ENCODE assay signal across 8 cellular contexts in genomic region chr7:118184392-118184899, GRCh38. TPM values are rescaled to one million over a fixed set of nuclear protein-coding genes. Genes with fewer than 3 reads are reported as not detected.
DNase-seq lines count a peak whose midpoint lies in the region; ATAC-seq and TF ChIP-seq lines count a peak whose summit lies in the region.

No MANE protein-coding gene starts in this region.

- no peaks in the 10 kb centered on the region for H3K9me3 Mint-ChIP-seq in activated T-cell treated with anti-CD3 and anti-CD28 coated beads, Interleukin-2, amount 50 U/mL, for 72 hours

- peaks cover 12 to 26% of the 10 kb centered on the region in 2 donors for H3K36me3 Mint-ChIP-seq in activated T-cell treated with anti-CD3 and anti-CD28 coated beads, Interleukin-2, amount 50 U/mL, for 72 hours (ENCODE audit: insufficient read depth in 2 of 2)
- H3K36me3 Mint-ChIP-seq in T-helper 17 cell (ENCODE audit: low read depth): peaks cover 6% of the 10 kb centered on the region

- H3K4me3 Mint-ChIP-seq in activated T-cell treated with anti-CD3 and anti-CD28 coated beads, Interleukin-2, amount 50 U/mL, for 72 hours: peak overlapping the region; percentile 96 to 99
- peak overlapping the region; percentile 96 for H3K4me3 Mint-ChIP-seq in T-helper 17 cell

- ATAC-seq in activated T-cell treated with anti-CD3 and anti-CD28 coated beads, Interleukin-2, amount 50 U/mL, for 72 hours (replicated peaks in 1 of 2): no peak
- ATAC-seq in T-helper 17 cell (no peak), GM19467 (IDR thresholded peaks at IDR 0.05; ENCODE audit: unreplicated experiment) (no peak), GM21619 (IDR thresholded peaks at IDR 0.05; ENCODE audit: unreplicated experiment) (no peak), GM18505 (IDR thresholded peaks at IDR 0.05; ENCODE audit: unreplicated experiment) (no peak)

- H3K27me3 Mint-ChIP-seq in activated T-cell treated with anti-CD3 and anti-CD28 coated beads, Interleukin-2, amount 50 U/mL, for 72 hours (ENCODE audit: low read depth): no peaks in the 10 kb centered on the region
- H3K27me3 Mint-ChIP-seq in T-helper 17 cell: no peaks in the 10 kb centered on the region

- DNase-seq in activated T-cell treated with anti-CD3 and anti-CD28 coated beads, Interleukin-2, amount 50 U/mL, for 72 hours: no peak
- DNase-seq in activated T-cell treated with anti-CD3 and anti-CD28 coated beads for 4 hours (no peak), T-helper 17 cell (no peak), fibroblast of pulmonary artery (ENCODE audit: low read depth) (peak; percentile 10), renal cortical epithelial cell (ENCODE audit: low read depth) (peak; percentile 23)

- peak overlapping the region; percentile 99 for H3K27ac Mint-ChIP-seq in activated T-cell treated with anti-CD3 and anti-CD28 coated beads, Interleukin-2, amount 50 U/mL, for 72 hours
- H3K27ac Mint-ChIP-seq in T-helper 17 cell: peak overlapping the region; percentile 97

- peak overlapping the region; percentile 92 for H3K4me3 ChIP-seq in fibroblast of pulmonary artery (replicated peaks; ENCODE audit: low read depth, low read length)

- peaks cover 44% of the 10 kb centered on the region for H3K4me1 Mint-ChIP-seq in activated T-cell treated with anti-CD3 and anti-CD28 coated beads, Interleukin-2, amount 50 U/mL, for 72 hours (ENCODE audit: low read depth)
- H3K4me1 Mint-ChIP-seq in T-helper 17 cell: peaks cover 26% of the 10 kb centered on the region

- H3K9me3 ChIP-seq in T-helper 17 cell (ENCODE audit: control insufficient read depth, low read length, poor library complexity, severe bottlenecking): no peaks in the 10 kb centered on the region

- no peak for TF ChIP-seq POLR2A in GM18505 (IDR thresholded peaks at IDR 0.05; ENCODE audit: borderline replicate concordance, extremely low read depth, insufficient read depth, insufficient read length)

- no peak for TF ChIP-seq CTCF in fibroblast of pulmonary artery (IDR thresholded peaks at IDR 0.05; ENCODE audit: low read length, missing control alignments)

RNA-seq across cellular contexts. Expression of gene LSM8, which starts 0.5 kb away (rescaled TPM):
- total RNA-seq in activated T-cell treated with anti-CD3 and anti-CD28 coated beads, Interleukin-2, amount 50 U/mL, for 72 hours: 10 to 100 TPM; 51.3 to 53.4 TPM
- total RNA-seq in T-helper 17 cell (10 to 100 TPM; 40.2 to 41.7 TPM), renal cortical epithelial cell (31.7 and 34.7 TPM in 2 replicates)

RNA-seq across cellular contexts. Expression of gene ANKRD7, which starts 40.1 kb away (rescaled TPM):
- total RNA-seq in activated T-cell treated with anti-CD3 and anti-CD28 coated beads, Interleukin-2, amount 50 U/mL, for 72 hours: 1 to 10 TPM in 1 of 2 donors, under 1 TPM in 1; 0.74 to 1.8 TPM
- total RNA-seq in T-helper 17 cell (under 1 TPM in 1 of 2 donors, not detected in 1; 0.47 TPM), renal cortical epithelial cell (3.6 and 4.6 TPM in 2 replicates)

Comparison
In these comparisons a context has a peak if more than half of its experiments do, and no peak if none do; other contexts are left out.
1. DNase-seq: peak in fibroblast of pulmonary artery (single experiment) and renal cortical epithelial cell (single experiment); none in activated T-cell treated with anti-CD3 and anti-CD28 coated beads, Interleukin-2, amount 50 U/mL, for 72 hours (0 of 2), activated T-cell treated with anti-CD3 and anti-CD28 coated beads for 4 hours (single experiment) and T-helper 17 cell (0 of 3).